In genomic region chr12:21369141-21369980, GRCh38 we compare ENCODE assay signal across 25 cellular contexts. TPM values are rescaled to one million over a fixed set of nuclear protein-coding genes. Genes with fewer than 3 reads are reported as not detected.
"Had no signal": no experiment of that assay in that cellular context is flagged by ENCODE, and none has a peak within 500 bp of the region (broad histone marks: within the 10 kb centered on the region; RNA-seq: fewer than 3 reads in every experiment).

No MANE protein-coding gene starts in this region.

- ATAC-seq: gastrocnemius medialis; left ventricle myocardium superior; right lobe of liver; stimulated activated naive B cell treated with anti-CD40 and anti-IgM and Interleukin-4, amounts not matched to agents 10 μg/mL and 1 μg/mL and 100 μg/mL, for 72 hours; T-cell had no signal

- H3K36me3 ChIP-seq: esophagus squamous epithelium, gastrocnemius medialis, neutrophil, right lobe of liver, thoracic aorta, vagina, WERI-Rb-1 had no signal

- H3K27ac ChIP-seq: esophagus squamous epithelium, gastrocnemius medialis, neutrophil, right lobe of liver, thoracic aorta, vagina, WERI-Rb-1 had no signal

- H3K4me3 Mint-ChIP-seq: activated naive CD8-positive, alpha-beta T cell; nephron; stimulated activated naive B cell treated with anti-CD40 and anti-IgM and Interleukin-4, amounts not matched to agents 10 μg/mL and 1 μg/mL and 100 μg/mL, for 72 hours; T-cell; type B pancreatic cell had no signal

- H3K27me3 ChIP-seq: esophagus squamous epithelium, gastrocnemius medialis, neutrophil, right lobe of liver, vagina had no signal

- H3K27ac Mint-ChIP-seq: activated naive CD8-positive, alpha-beta T cell; activated T-helper 2 cell treated with anti-CD3 and anti-CD28 coated beads, Interferon-gamma antibody, Interleukin-2, Interleukin-4, amounts not matched to agents 10 μg/mL and 5 μg/mL and 100 μg/mL, durations not matched to agents 14 hours and 24 hours and 36 hours; nephron; stimulated activated naive B cell treated with anti-CD40 and anti-IgM and Interleukin-4, amounts not matched to agents 10 μg/mL and 1 μg/mL and 100 μg/mL, for 72 hours; T-cell; type B pancreatic cell had no signal

- H3K27me3 Mint-ChIP-seq: stimulated activated naive B cell treated with anti-CD40 and anti-IgM and Interleukin-4, amounts not matched to agents 10 μg/mL and 1 μg/mL and 100 μg/mL, for 72 hours; T-cell had no signal

- H3K4me3 ChIP-seq: esophagus squamous epithelium, gastrocnemius medialis, right lobe of liver, thoracic aorta, vagina had no signal

- DNase-seq: activated CD4-positive, CD25-positive, alpha-beta regulatory T cell treated with anti-CD3 and anti-CD28 coated beads, Interleukin-2, amount 50 U/mL, for 72 hours; activated naive CD4-positive, alpha-beta T cell; activated T-cell treated with anti-CD3 and anti-CD28 coated beads, Interleukin-2, amount 50 U/mL, for 1 hour; cortex of kidney; effector CD4-positive, alpha-beta T cell; esophagus squamous epithelium; gastrocnemius medialis; left ventricle myocardium superior; mammary epithelial cell; midbrain; posterior cingulate gyrus; right lobe of liver; small intestine; stimulated activated CD4-positive, alpha-beta T cell treated with anti-CD3 and anti-CD28 coated beads, Interleukin-2, amount 100 ng/mL, for 24 hours; stimulated activated naive B cell treated with anti-CD40 and anti-IgM and Interleukin-4, amounts not matched to agents 10 μg/mL and 1 μg/mL and 100 μg/mL, for 72 hours; T-cell; WERI-Rb-1 had no signal

- H3K4me1 Mint-ChIP-seq: nephron had no signal

- H3K9me3 Mint-ChIP-seq: activated T-helper 2 cell treated with anti-CD3 and anti-CD28 coated beads, Interferon-gamma antibody, Interleukin-2, Interleukin-4, amounts not matched to agents 10 μg/mL and 5 μg/mL and 100 μg/mL, durations not matched to agents 14 hours and 24 hours and 36 hours; type B pancreatic cell had no signal

RNA-seq across cellular contexts. Expression of gene IAPP, which starts 3.3 kb away (rescaled TPM):
- total RNA-seq: activated T-helper 2 cell treated with anti-CD3 and anti-CD28 coated beads, Interferon-gamma antibody, Interleukin-2, Interleukin-4, amounts not matched to agents 10 μg/mL and 5 μg/mL and 100 μg/mL, durations not matched to agents 14 hours and 24 hours and 36 hours; cerebellum; esophagus squamous epithelium; gastrocnemius medialis; left ventricle myocardium superior; mammary epithelial cell; T-cell; thoracic aorta; vagina had no signal

RNA-seq across cellular contexts. Expression of gene SLCO1A2, which starts 34.6 kb away (rescaled TPM):
- total RNA-seq: activated T-helper 2 cell treated with anti-CD3 and anti-CD28 coated beads, Interferon-gamma antibody, Interleukin-2, Interleukin-4, amounts not matched to agents 10 μg/mL and 5 μg/mL and 100 μg/mL, durations not matched to agents 14 hours and 24 hours and 36 hours; esophagus squamous epithelium; gastrocnemius medialis; left ventricle myocardium superior; mammary epithelial cell; thoracic aorta; vagina had no signal
